ENCODE assay signal across 6 cellular contexts in genomic region chr16:2250652-2251280, GRCh38. TPM values are rescaled to one million over a fixed set of nuclear protein-coding genes. Genes with fewer than 3 reads are reported as not detected.
DNase-seq lines count a peak whose midpoint lies in the region; ATAC-seq and TF ChIP-seq lines count a peak whose summit lies in the region.

No MANE protein-coding gene starts in this region.

- H3K4me1 ChIP-seq in cardiac muscle cell (ENCODE audit: low read depth), result peaks cover 8% of the 10 kb centered on the region
- peaks cover 11 to 16% of the 10 kb centered on the region in 2 donors for H3K4me1 ChIP-seq in mucosa of rectum (ENCODE audit: control insufficient read depth in 2 of 2, insufficient read depth in 2 of 2, low read length in 2 of 2)

- no peaks in the 10 kb centered on the region for H3K9me3 ChIP-seq in cardiac muscle cell (ENCODE audit: low read depth)
- no peaks in the 10 kb centered on the region for H3K9me3 ChIP-seq in mucosa of rectum (ENCODE audit: control insufficient read depth in 2 of 2, low read length in 2 of 2)

- peaks cover 13% of the 10 kb centered on the region for H3K4me1 Mint-ChIP-seq in activated naive CD8-positive, alpha-beta T cell treated with anti-CD3 and anti-CD28 coated beads, Interleukin-2, amount 50 U/mL, for 24 hours

- ATAC-seq in activated naive CD8-positive, alpha-beta T cell treated with anti-CD3 and anti-CD28 coated beads, Interleukin-2, amount 50 U/mL, for 24 hours, result no peak
- ATAC-seq in GM21423 (IDR thresholded peaks at IDR 0.05; ENCODE audit: unreplicated experiment) (no peak), HG03097 (IDR thresholded peaks at IDR 0.05; ENCODE audit: low FRiP score, unreplicated experiment) (no peak)

- H3K27ac Mint-ChIP-seq in activated naive CD8-positive, alpha-beta T cell treated with anti-CD3 and anti-CD28 coated beads, Interleukin-2, amount 50 U/mL, for 24 hours, result peak overlapping the region; percentile 88

- intact Hi-C loops in cardiac septum (cut with DNase I), result loop anchor here (1.0 to 5.0 kb wide), 3 partner anchors 18 to 93 kb away; partner anchors contain the start of genes BRICD5, PGP, RNPS1 and TRAF7

- DNase-seq in cardiac muscle cell (ENCODE audit: low read depth in 1 of 2, low spot score in 1 of 2), result peak in 1 of 2 donors; percentile 10
- DNase-seq in cardiac septum (ENCODE audit: low spot score), result no peak
- peak; percentile 44 for DNase-seq in activated naive CD8-positive, alpha-beta T cell treated with anti-CD3 and anti-CD28 coated beads, Interleukin-2, amount 50 U/mL, for 24 hours

- H3K36me3 Mint-ChIP-seq in activated naive CD8-positive, alpha-beta T cell treated with anti-CD3 and anti-CD28 coated beads, Interleukin-2, amount 50 U/mL, for 24 hours (ENCODE audit: low read depth), result peaks cover 27% of the 10 kb centered on the region

- no peak for TF ChIP-seq CTCF in cardiac muscle cell (IDR thresholded peaks at IDR 0.05; ENCODE audit: low read depth, low read length)

- H3K9ac ChIP-seq in mucosa of rectum (ENCODE audit: low read depth in 1 of 2, low read length in 2 of 2), result peak overlapping the region; percentile 80 to 84

- H3K27me3 ChIP-seq in cardiac muscle cell (no peaks in the 10 kb centered on the region), mucosa of rectum (ENCODE audit: control insufficient read depth in 2 of 2, insufficient read depth in 2 of 2, low read length in 2 of 2) (no peaks in the 10 kb centered on the region)

- H3K4me3 ChIP-seq in cardiac muscle cell (peak overlapping the region; percentile 88), mucosa of rectum (ENCODE audit: low read length in 2 of 2) (peak overlapping the region; percentile 78 to 83)

- no peaks in the 10 kb centered on the region for H3K27me3 Mint-ChIP-seq in activated naive CD8-positive, alpha-beta T cell treated with anti-CD3 and anti-CD28 coated beads, Interleukin-2, amount 50 U/mL, for 24 hours

- H3K4me3 Mint-ChIP-seq in activated naive CD8-positive, alpha-beta T cell treated with anti-CD3 and anti-CD28 coated beads, Interleukin-2, amount 50 U/mL, for 24 hours, result peak overlapping the region; percentile 87

- H3K9me3 Mint-ChIP-seq in activated naive CD8-positive, alpha-beta T cell treated with anti-CD3 and anti-CD28 coated beads, Interleukin-2, amount 50 U/mL, for 24 hours, result no peaks in the 10 kb centered on the region

- peaks cover 30% of the 10 kb centered on the region for H3K36me3 ChIP-seq in cardiac muscle cell
- H3K36me3 ChIP-seq in mucosa of rectum (ENCODE audit: control insufficient read depth in 2 of 2, insufficient read depth in 2 of 2, low read length in 2 of 2), result peaks cover 28 to 34% of the 10 kb centered on the region in 2 donors

- H3K27ac ChIP-seq in cardiac muscle cell, result peak overlapping the region; percentile 94
- peak overlapping the region; percentile 89 for H3K27ac ChIP-seq in mucosa of rectum (ENCODE audit: low read depth in 2 of 2, low read length in 2 of 2)

RNA-seq across cellular contexts. Expression of gene ECI1, which starts 0.6 kb away (rescaled TPM):
- total RNA-seq in cardiac muscle cell, result 137 and 197 TPM in 2 replicates
- 343 and 407 TPM in 2 replicates for polyA plus RNA-seq in cardiac muscle cell
- 139 TPM for total RNA-seq in cardiac septum

RNA-seq across cellular contexts. Expression of gene DNASE1L2, which starts 14.5 kb away (rescaled TPM):
- total RNA-seq in cardiac muscle cell (1.1 and 1.5 TPM in 2 replicates), cardiac septum (0.57 TPM)
- polyA plus RNA-seq in cardiac muscle cell, result 0.68 and 1.3 TPM in 2 replicates

RNA-seq across cellular contexts. Expression of gene RNPS1, which starts 17.2 kb away (rescaled TPM):
- total RNA-seq in cardiac muscle cell (182 and 220 TPM in 2 replicates), cardiac septum (106 TPM)
- 319 and 398 TPM in 2 replicates for polyA plus RNA-seq in cardiac muscle cell

RNA-seq across cellular contexts. Expression of gene E4F1, which starts 27.4 kb away (rescaled TPM):
- total RNA-seq in cardiac muscle cell, result 48.1 and 55.4 TPM in 2 replicates
- 27.7 and 28.3 TPM in 2 replicates for polyA plus RNA-seq in cardiac muscle cell
- total RNA-seq in cardiac septum, result 13.7 TPM

RNA-seq across cellular contexts. Expression of gene PGP, which starts 36.1 kb away (rescaled TPM):
- total RNA-seq in cardiac muscle cell (43.2 and 61.8 TPM in 2 replicates), cardiac septum (23.4 TPM)
- 41.9 and 57.9 TPM in 2 replicates for polyA plus RNA-seq in cardiac muscle cell
